26 cellular contexts compared by ENCODE assay signal in genomic region chr1:86150553-86151055, GRCh38. TPM values are rescaled to one million over a fixed set of nuclear protein-coding genes. Genes with fewer than 3 reads are reported as not detected.
DNase-seq lines count a peak whose midpoint lies in the region; ATAC-seq and TF ChIP-seq lines count a peak whose summit lies in the region.
"Had no signal": no experiment of that assay in that cellular context is flagged by ENCODE, and none has a peak within 500 bp of the region (broad histone marks: within the 10 kb centered on the region; RNA-seq: fewer than 3 reads in every experiment).

No MANE protein-coding gene starts in this region.

- H3K4me1 ChIP-seq in HEK293 (ENCODE audit: control insufficient read depth, insufficient read depth, low read length): no peaks in the 10 kb centered on the region
- peaks cover 27% of the 10 kb centered on the region for H3K4me1 ChIP-seq in foreskin keratinocyte
- H3K4me1 ChIP-seq: prostate gland had no signal

- intact Hi-C loops in posterior cingulate gyrus (cut with DNase I): no loop called here

- H3K9me3 ChIP-seq in HEK293 (ENCODE audit: control insufficient read depth, insufficient read depth, low read depth, low read length): no peaks in the 10 kb centered on the region
- H3K9me3 ChIP-seq: prostate gland, transverse colon had no signal

- H3K27ac ChIP-seq in HEK293 (ENCODE audit: extremely low read depth, low read depth, low read length): no peak overlapping the region
- peak overlapping the region; percentile 82 for H3K27ac ChIP-seq in foreskin keratinocyte
- H3K27ac ChIP-seq: HL-60, prostate gland, transverse colon had no signal

- no peak for ATAC-seq in foreskin keratinocyte
- ATAC-seq: activated T-cell treated with anti-CD3 and anti-CD28 coated beads, Interleukin-2, amount 50 U/mL, for 72 hours; left ventricle myocardium superior; naive thymus-derived CD4-positive, alpha-beta T cell; stimulated activated memory B cell treated with anti-CD40 and anti-IgM and Interleukin-4, amounts not matched to agents 10 μg/mL and 1 μg/mL and 100 μg/mL, for 72 hours had no signal

- H3K36me3 ChIP-seq in HEK293 (ENCODE audit: control insufficient read depth in 2 of 2, insufficient read depth in 1 of 2, low read length in 2 of 2): no peaks in the 10 kb centered on the region
- H3K36me3 ChIP-seq: prostate gland, transverse colon had no signal

- POLR2A ChIA-PET in HEK293 (lab: Yijun Ruan, JAX): no interaction called here

- DNase-seq in cardiac fibroblast (ENCODE audit: low read depth in 2 of 2): peak; percentile 34 to 62
- peak in 1 of 2 donors; percentile 44 for DNase-seq in foreskin keratinocyte
- no peak for DNase-seq in activated effector memory CD4-positive, alpha-beta T cell treated with anti-CD3 and anti-CD28 coated beads, Interleukin-2, amount 50 U/mL, for 16 hours
- no peak for DNase-seq in putamen (ENCODE audit: low spot score)
- no peak for DNase-seq in UCSD-AML1 (lab: John Stamatoyannopoulos, UW; ENCODE audit: unreplicated experiment)
- DNase-seq in posterior cingulate gyrus: no peak
- DNase-seq: activated CD4-positive, alpha-beta T cell treated with anti-CD3 and anti-CD28 coated beads, Interleukin-2, amount 50 U/mL, for 48 hours; activated CD4-positive, CD25-positive, alpha-beta regulatory T cell treated with anti-CD3 and anti-CD28 coated beads, Interleukin-2, amount 50 U/mL, for 72 hours; activated naive CD4-positive, alpha-beta T cell treated with anti-CD3 and anti-CD28 coated beads for 36 hours; activated T-cell treated with anti-CD3 and anti-CD28 coated beads, Interleukin-2, amount 50 U/mL, for 72 hours; Calu3; head of caudate nucleus; KG1; kidney; left ventricle myocardium superior; naive thymus-derived CD4-positive, alpha-beta T cell; NCI-H1436 treated with DMSO at 0.1 percent for 48 hours; NCI-H2081 treated with DMSO at 0.1 percent for 48 hours; NCI-H526 treated with DMSO at 0.1 percent for 48 hours; SHP77; transverse colon had no signal

- TF ChIP-seq CTCF in HEK293 (tag by site-specific recombination; IDR thresholded peaks at IDR 0.05) (no peak), cardiac fibroblast (IDR thresholded peaks at IDR 0.05; ENCODE audit: low read depth, low read length) (no peak), foreskin keratinocyte (conservative IDR thresholded peaks at IDR 0.05) (no peak)

- CTCF ChIA-PET in HEK293 (lab: Yijun Ruan, JAX): no interaction called here

- H3K4me3 ChIP-seq in HEK293 (ENCODE audit: low read depth, low read length) (no peak overlapping the region), cardiac fibroblast (replicated peaks in 1 of 2; ENCODE audit: low read depth in 2 of 2, low read length in 2 of 2) (no peak overlapping the region)
- H3K4me3 ChIP-seq: prostate gland, transverse colon had no signal

- H3K27me3 ChIP-seq in foreskin keratinocyte: peaks cover 14% of the 10 kb centered on the region

TF ChIP-seq in HEK293, 187 proteins besides CTCF, POLR2A, EP300 and RAD21:
- no peak for TF ChIP-seq ZIC2 (tag by site-specific recombination; IDR thresholded peaks at IDR 0.05)
- TF ChIP-seq ZNF529 (tag by site-specific recombination; IDR thresholded peaks at IDR 0.05; ENCODE audit: insufficient replicate concordance): no peak
- TF ChIP-seq ZNF544 (tag by site-specific recombination; IDR thresholded peaks at IDR 0.05): no peak
- TF ChIP-seq ZNF37A (tag by site-specific recombination; IDR thresholded peaks at IDR 0.05): no peak
- no peak for TF ChIP-seq ZBTB1 (tag by site-specific recombination; IDR thresholded peaks at IDR 0.05)
- TF ChIP-seq MYNN (tag by site-specific recombination; IDR thresholded peaks at IDR 0.05; ENCODE audit: borderline replicate concordance): no peak
- no peak for TF ChIP-seq ZNF274 (IDR thresholded peaks at IDR 0.05; ENCODE audit: low read length)
- no peak for TF ChIP-seq ZNF274 (tag by site-specific recombination; IDR thresholded peaks at IDR 0.05; ENCODE audit: borderline replicate concordance)
- TF ChIP-seq PRDM10 (tag by site-specific recombination; IDR thresholded peaks at IDR 0.05): peak; percentile 94

RNA-seq across cellular contexts. Expression of gene COL24A1, which starts 6.0 kb away (rescaled TPM):
- 0.04 and 0.17 TPM in 2 replicates for total RNA-seq in foreskin keratinocyte
- polyA plus RNA-seq in foreskin keratinocyte: 0.02 and 0.06 TPM in 2 replicates
- total RNA-seq: activated naive CD4-positive, alpha-beta T cell treated with anti-CD3 and anti-CD28 coated beads for 36 hours; Calu3; T-helper 2 cell treated with Interferon-gamma antibody and Interleukin-4, amounts not matched to agents 100 ng/mL and 5 ng/mL, for 36 hours had no signal
- polyA plus RNA-seq: naive thymus-derived CD4-positive, alpha-beta T cell had no signal

Comparison
In these comparisons a context has a peak if more than half of its experiments do, and no peak if none do; other contexts are left out.
1. DNase-seq: peak in cardiac fibroblast (2 of 2); none in activated effector memory CD4-positive, alpha-beta T cell treated with anti-CD3 and anti-CD28 coated beads, Interleukin-2, amount 50 U/mL, for 16 hours (single experiment), putamen (single experiment), UCSD-AML1 (single experiment) and posterior cingulate gyrus (0 of 10).